9 cellular contexts compared by ENCODE assay signal in genomic region chr1:165424454-165425283, GRCh38. TPM values are rescaled to one million over a fixed set of nuclear protein-coding genes. Genes with fewer than 3 reads are reported as not detected.
A peak's percentile ranks its signal among the peaks of the same experiment; 100 is the strongest.
DNase-seq lines count a peak whose midpoint lies in the region; ATAC-seq and TF ChIP-seq lines count a peak whose summit lies in the region.
"Had no signal": no experiment of that assay in that cellular context is flagged by ENCODE, and none has a peak within 500 bp of the region (broad histone marks: within the 10 kb centered on the region; RNA-seq: fewer than 3 reads in every experiment).

No MANE protein-coding gene starts in this region.

- peaks cover 29% of the 10 kb centered on the region for H3K4me1 Mint-ChIP-seq in brain
- peaks cover 15 to 18% of the 10 kb centered on the region in 2 donors for H3K4me1 Mint-ChIP-seq in natural killer cell treated with Interleukin-12 subunit alpha and Interleukin-12 subunit beta and Interleukin-15 and Interleukin-18, amount 100 ng/mL, for 72 hours (ENCODE audit: low read depth in 2 of 2)

- intact Hi-C loops in lower leg skin (cut with DNase I; ENCODE audit: low total_unique reads), result no loop called here

- no peaks in the 10 kb centered on the region for H3K27me3 Mint-ChIP-seq in brain
- peaks cover 0 to 6% of the 10 kb centered on the region in 2 donors for H3K27me3 Mint-ChIP-seq in natural killer cell treated with Interleukin-12 subunit alpha and Interleukin-12 subunit beta and Interleukin-15 and Interleukin-18, amount 100 ng/mL, for 72 hours

- H3K4me3 ChIP-seq in lower leg skin (ENCODE audit: low read depth, poor library complexity, severe bottlenecking), result no peak overlapping the region

- peak overlapping the region in 2 of 5 experiments; percentile 0 to 1 for H3K4me3 Mint-ChIP-seq in brain
- H3K4me3 Mint-ChIP-seq in natural killer cell treated with Interleukin-12 subunit alpha and Interleukin-12 subunit beta and Interleukin-15 and Interleukin-18, amount 100 ng/mL, for 72 hours, result peak overlapping the region; percentile 79

- 42 to 53% methylated on average over 10 of the region's 10 CpGs for WGBS in lower leg skin, 2 donors

- ATAC-seq in GM18499 (IDR thresholded peaks at IDR 0.05; ENCODE audit: insufficient read depth, unreplicated experiment) (peak; percentile 62), HG03175 (IDR thresholded peaks at IDR 0.05; ENCODE audit: unreplicated experiment) (peak; percentile 61), GM21367 (IDR thresholded peaks at IDR 0.05; ENCODE audit: unreplicated experiment) (no peak)
- ATAC-seq in natural killer cell treated with Interleukin-12 subunit alpha and Interleukin-12 subunit beta and Interleukin-15 and Interleukin-18, amount 100 ng/mL, for 72 hours, result peak; percentile 66 to 84

- TF ChIP-seq CTCF in brain (conservative IDR thresholded peaks at IDR 0.05) (no peak), lower leg skin (IDR thresholded peaks at IDR 0.05) (no peak)

- no peaks in the 10 kb centered on the region for H3K9me3 Mint-ChIP-seq in brain
- H3K9me3 Mint-ChIP-seq in natural killer cell treated with Interleukin-12 subunit alpha and Interleukin-12 subunit beta and Interleukin-15 and Interleukin-18, amount 100 ng/mL, for 72 hours, result no peaks in the 10 kb centered on the region

- peak overlapping the region in 4 of 5 experiments; percentile 3 to 64 (median 26) for H3K27ac Mint-ChIP-seq in brain
- peak overlapping the region; percentile 73 to 85 for H3K27ac Mint-ChIP-seq in natural killer cell treated with Interleukin-12 subunit alpha and Interleukin-12 subunit beta and Interleukin-15 and Interleukin-18, amount 100 ng/mL, for 72 hours

- H3K36me3 Mint-ChIP-seq in brain, result peaks cover 10% of the 10 kb centered on the region
- no peaks in the 10 kb centered on the region for H3K36me3 Mint-ChIP-seq in natural killer cell treated with Interleukin-12 subunit alpha and Interleukin-12 subunit beta and Interleukin-15 and Interleukin-18, amount 100 ng/mL, for 72 hours

- no peak for TF ChIP-seq POLR2A in lower leg skin (IDR thresholded peaks at IDR 0.05)

- DNase-seq in natural killer cell treated with Interleukin-12 subunit alpha and Interleukin-12 subunit beta and Interleukin-15 and Interleukin-18, amount 100 ng/mL, for 72 hours (ENCODE audit: low spot score), result no peak
- no peak for DNase-seq in foreskin melanocyte
- DNase-seq in HPDE6-E6E7 (ENCODE audit: extremely low spot score), result no peak
- DNase-seq in lower leg skin (ENCODE audit: low spot score in 2 of 2), result no peak
- DNase-seq: NCI-H1417 treated with DMSO at 0.1 percent for 48 hours had no signal

RNA-seq across cellular contexts. Expression of gene RXRG, which starts 20.3 kb away (rescaled TPM):
- polyA plus RNA-seq in brain (ENCODE audit: insufficient read depth, low read depth, low replicate concordance), result 4.3 TPM
- not detected for total RNA-seq in natural killer cell treated with Interleukin-12 subunit alpha and Interleukin-12 subunit beta and Interleukin-15 and Interleukin-18, amount 100 ng/mL, for 72 hours
- 1 to 10 TPM in 1 of 4 donors, under 1 TPM in 1, not detected in 2; 0.66 to 2.3 TPM for total RNA-seq in lower leg skin
